18 cellular contexts compared by ENCODE assay signal in genomic region chr7:27146491-27147210, GRCh38. TPM values are rescaled to one million over a fixed set of nuclear protein-coding genes. Genes with fewer than 3 reads are reported as not detected.
DNase-seq lines count a peak whose midpoint lies in the region; ATAC-seq, FAIRE-seq and TF ChIP-seq lines count a peak whose summit lies in the region.
"Had no signal": no experiment of that assay in that cellular context is flagged by ENCODE, and none has a peak within 500 bp of the region (broad histone marks: within the 10 kb centered on the region; RNA-seq: fewer than 3 reads in every experiment).

No MANE protein-coding gene starts in this region.

- no peak overlapping the region for H2BK5ac ChIP-seq in H9 (ENCODE audit: insufficient read length, low read length)

- H3K27ac ChIP-seq in kidney (ENCODE audit: low read depth in 2 of 2, low read length in 2 of 2) (peak overlapping the region; percentile 97 to 98), rectal smooth muscle tissue (ENCODE audit: low read depth, low read length) (peak overlapping the region; percentile 87), H9 (ENCODE audit: insufficient read length, low read depth, low read length) (no peak overlapping the region)
- H3K27ac ChIP-seq: left ventricle myocardium inferior had no signal

- H3K4me1 ChIP-seq in Caco-2 = peaks cover 26% of the 10 kb centered on the region
- peaks cover 10 to 16% of the 10 kb centered on the region in 2 donors for H3K4me1 ChIP-seq in kidney (ENCODE audit: control insufficient read depth in 1 of 2, insufficient read depth in 1 of 2, low read depth in 1 of 2, low read length in 2 of 2)
- peaks cover 14% of the 10 kb centered on the region for H3K4me1 ChIP-seq in rectal smooth muscle tissue (ENCODE audit: control insufficient read depth, insufficient read depth, low read length)
- H3K4me1 ChIP-seq in H9 (ENCODE audit: insufficient read depth, low read length) = no peaks in the 10 kb centered on the region

- intact Hi-C loops in Caco-2 (cut with micrococcal nuclease; ENCODE audit: unreplicated experiment) (no loop called here), activated B cell treated with CpG ODN at 0.5 μM for 24 hours (cut with micrococcal nuclease) (no loop called here), kidney (cut with DNase I) (no loop called here)

- no peak overlapping the region for H3K4ac ChIP-seq in H9 (ENCODE audit: low read depth, low read length)

- H2AK5ac ChIP-seq in H9 (ENCODE audit: insufficient read length, low read length) = no peak overlapping the region

- H3K9ac ChIP-seq in kidney (ENCODE audit: low read length in 2 of 2) (peak overlapping the region in 1 of 2 donors; percentile 73), rectal smooth muscle tissue (ENCODE audit: low read length) (peak overlapping the region; percentile 64), H9 (ENCODE audit: extremely low read depth, insufficient read length, low read length) (no peak overlapping the region)

- H2BK20ac ChIP-seq in H9 (ENCODE audit: low read depth, low read length, poor library complexity, severe bottlenecking) = no peak overlapping the region

- no TSS peak for BruUV-seq in Caco-2 (replicated peaks; lab: Mats Ljungman, UMichigan)

- no peak overlapping the region for H3K18ac ChIP-seq in H9 (ENCODE audit: insufficient read length, low read depth, low read length)

- DNase-seq in Caco-2 (peak in 1 of 2 experiments; percentile 33), activated B cell treated with CpG ODN at 0.5 μM for 24 hours (no peak), kidney (peak; percentile 41), HUDEP-2 (lab: John Stamatoyannopoulos, UW; ENCODE audit: unreplicated experiment in 76 of 76) (no peak), foreskin melanocyte (no peak), H9 (no peak)
- DNase-seq: activated CD4-positive, alpha-beta T cell treated with anti-CD3 and anti-CD28 coated beads, Interleukin-2, amount 50 U/mL, for 1 hour; DMS 273 treated with DMSO at 0.1 percent for 48 hours; left ventricle myocardium inferior; NCI-H1092 treated with DMSO at 0.1 percent for 48 hours; NCI-H524; nucleus accumbens had no signal

- peaks cover 14% of the 10 kb centered on the region for H3K23me2 ChIP-seq in H9 (ENCODE audit: insufficient read length, low read depth, low read length, poor library complexity, severe bottlenecking)

- H3K4me3 Mint-ChIP-seq in Caco-2 (ENCODE audit: unreplicated experiment) (peak overlapping the region; percentile 73), activated B cell treated with CpG ODN at 0.5 μM for 24 hours (peak overlapping the region; percentile 52), H9 (no peak overlapping the region)
- H3K4me3 Mint-ChIP-seq: activated T-helper 17 cell treated with anti-CD3 and anti-CD28 coated beads, Interleukin-2, amount 50 U/mL, for 72 hours had no signal

- H3K4me2 ChIP-seq in H9 (ENCODE audit: insufficient read depth, insufficient read length, low read length) = no peak overlapping the region

- no peak overlapping the region for H3K23ac ChIP-seq in H9 (ENCODE audit: insufficient read length, low read depth, low read length)

- H3K27ac Mint-ChIP-seq in Caco-2 (ENCODE audit: unreplicated experiment) (peak overlapping the region; percentile 1), activated B cell treated with CpG ODN at 0.5 μM for 24 hours (no peak overlapping the region), H9 (no peak overlapping the region)
- H3K27ac Mint-ChIP-seq: activated T-helper 17 cell treated with anti-CD3 and anti-CD28 coated beads, Interleukin-2, amount 50 U/mL, for 72 hours had no signal

- no peak for ATAC-seq in activated B cell treated with CpG ODN at 0.5 μM for 24 hours (ENCODE audit: low read depth)
- no peak for ATAC-seq in GM21723 (IDR thresholded peaks at IDR 0.05; ENCODE audit: unreplicated experiment)
- ATAC-seq: activated T-helper 17 cell treated with anti-CD3 and anti-CD28 coated beads, Interleukin-2, amount 50 U/mL, for 72 hours; heart left ventricle had no signal

- no peaks in the 10 kb centered on the region for H3K9me3 Mint-ChIP-seq in Caco-2 (ENCODE audit: unreplicated experiment)
- no peaks in the 10 kb centered on the region for H3K9me3 Mint-ChIP-seq in activated B cell treated with CpG ODN at 0.5 μM for 24 hours
- peaks cover 21 to 25% of the 10 kb centered on the region in 2 experiments for H3K9me3 Mint-ChIP-seq in H9
- H3K9me3 Mint-ChIP-seq: activated T-helper 17 cell treated with anti-CD3 and anti-CD28 coated beads, Interleukin-2, amount 50 U/mL, for 72 hours had no signal

- H3K14ac ChIP-seq in H9 (ENCODE audit: insufficient read depth, low read length) = no peak overlapping the region

- FAIRE-seq in kidney (lab: Jason Lieb, UNC) = no peak

- no peak overlapping the region for H4K91ac ChIP-seq in H9 (ENCODE audit: insufficient read length, low read depth, low read length)

- H3K36me3 ChIP-seq in Caco-2 (ENCODE audit: control insufficient read depth, insufficient read depth, low read length) = no peaks in the 10 kb centered on the region; the same call in 1 of the 2 replicates
- peaks cover 0 to 2% of the 10 kb centered on the region in 2 donors for H3K36me3 ChIP-seq in kidney (ENCODE audit: control insufficient read depth in 1 of 2, insufficient read depth in 2 of 2, low read length in 2 of 2)
- peaks cover 12% of the 10 kb centered on the region for H3K36me3 ChIP-seq in rectal smooth muscle tissue (ENCODE audit: control insufficient read depth, insufficient read depth, low read length)
- H3K36me3 ChIP-seq: heart left ventricle, left ventricle myocardium inferior had no signal

- peaks cover 16% of the 10 kb centered on the region for H3K36me3 Mint-ChIP-seq in Caco-2 (ENCODE audit: insufficient read depth, unreplicated experiment)
- H3K36me3 Mint-ChIP-seq in activated B cell treated with CpG ODN at 0.5 μM for 24 hours (ENCODE audit: low read depth) = no peaks in the 10 kb centered on the region
- H3K36me3 Mint-ChIP-seq in H9 (ENCODE audit: insufficient read depth in 1 of 3, low read depth in 3 of 3) = no peaks in the 10 kb centered on the region; a peak in 3 of 7 replicates

- no peak overlapping the region for H3K56ac ChIP-seq in H9 (ENCODE audit: insufficient read length, low read depth, low read length)

- H4K8ac ChIP-seq in H9 (replicated peaks; ENCODE audit: insufficient read length, low read depth, low read length) = no peak overlapping the region

- CTCF ChIA-PET in Caco-2 (lab: Charles Lee) (interaction anchor here (0.5 to 1.1 kb wide), 2 partner anchors 14 to 37 kb away, joined by 4 to 9 read pairs; no protein-coding TSS in a partner anchor), activated B cell treated with CpG ODN at 0.5 μM for 24 hours (lab: Charles Lee) (no interaction called here)

- no peaks in the 10 kb centered on the region for H3K79me1 ChIP-seq in H9 (ENCODE audit: insufficient read depth, low read depth, low read length, poor library complexity, severe bottlenecking)

- H3K79me2 ChIP-seq in H9 (ENCODE audit: insufficient read depth, low read length) = no peaks in the 10 kb centered on the region

- H2BK15ac ChIP-seq in H9 (ENCODE audit: low read depth, low read length) = no peak overlapping the region; the same call in 1 of the 2 replicates

- no peak overlapping the region for H2AFZ ChIP-seq in H9 (ENCODE audit: low read length)

- POLR2A ChIA-PET in Caco-2 (lab: Charles Lee) = no interaction called here
- POLR2A ChIA-PET in activated B cell treated with CpG ODN at 0.5 μM for 24 hours (lab: Charles Lee) = no interaction called here

- H2BK12ac ChIP-seq in H9 (ENCODE audit: insufficient read length, low read depth, low read length) = no peak overlapping the region

- no peaks in the 10 kb centered on the region for H3K9me3 ChIP-seq in Caco-2
- no peaks in the 10 kb centered on the region for H3K9me3 ChIP-seq in kidney (ENCODE audit: control insufficient read depth in 1 of 2, low read length in 2 of 2)
- no peaks in the 10 kb centered on the region for H3K9me3 ChIP-seq in H9 (ENCODE audit: control insufficient read depth, low read depth, low read length)
- H3K9me3 ChIP-seq: heart left ventricle, left ventricle myocardium inferior, vagina had no signal

- H3T11ph ChIP-seq in H9 (ENCODE audit: low read length) = no peak overlapping the region

- no peaks in the 10 kb centered on the region for H3K27me3 ChIP-seq in Caco-2 (replicated peaks; ENCODE audit: control insufficient read depth, insufficient read depth, low read length)
- H3K27me3 ChIP-seq in rectal smooth muscle tissue (ENCODE audit: control insufficient read depth, insufficient read depth, low read length) = peaks cover under 1% of the 10 kb centered on the region
- H3K27me3 ChIP-seq in H9 (ENCODE audit: insufficient read depth, low read length) = peaks cover 94% of the 10 kb centered on the region
- H3K27me3 ChIP-seq: vagina had no signal

- no peak overlapping the region for H4K5ac ChIP-seq in H9 (ENCODE audit: insufficient read length, low read depth, low read length)

- no peaks in the 10 kb centered on the region for H3K27me3 Mint-ChIP-seq in Caco-2 (ENCODE audit: insufficient read depth, unreplicated experiment)
- H3K27me3 Mint-ChIP-seq in activated B cell treated with CpG ODN at 0.5 μM for 24 hours = peaks cover 57% of the 10 kb centered on the region
- H3K27me3 Mint-ChIP-seq in H9 (ENCODE audit: low read depth) = peaks cover 100% of the 10 kb centered on the region

- no CpG with 5 or more reads among the region's 5 CpGs for WGBS in H9 (ENCODE audit: extremely low coverage, insufficient read length, low lambda C conversion rate)

- H4K20me1 ChIP-seq in H9 (ENCODE audit: control insufficient read depth, insufficient read depth, insufficient read length) = no peaks in the 10 kb centered on the region

- TF ChIP-seq CTCF in Caco-2 (IDR thresholded peaks at IDR 0.05; ENCODE audit: insufficient read depth in 1 of 2, low read depth in 1 of 2, low read length in 1 of 2, severe bottlenecking in 1 of 2, unreplicated experiment in 1 of 2) (no peak), activated B cell treated with CpG ODN at 0.5 μM for 24 hours (IDR thresholded peaks at IDR 0.05) (no peak), kidney (IDR thresholded peaks at IDR 0.05; ENCODE audit: borderline replicate concordance, extremely low read depth, insufficient read depth) (no peak), H9 (conservative IDR thresholded peaks at IDR 0.05) (no peak)

- H3K4me3 ChIP-seq in Caco-2 (ENCODE audit: low read depth, low read length) = peak overlapping the region; percentile 46; the same call in 1 of the 2 replicates
- H3K4me3 ChIP-seq in kidney (ENCODE audit: low read length in 2 of 2) = peak overlapping the region; percentile 49 to 83
- H3K4me3 ChIP-seq in rectal smooth muscle tissue (ENCODE audit: low read length) = peak overlapping the region; percentile 75

- H2BK120ac ChIP-seq in H9 (ENCODE audit: low read depth, low read length, poor library complexity, severe bottlenecking) = no peak overlapping the region

- H3K4me1 Mint-ChIP-seq in Caco-2 (ENCODE audit: low read depth, unreplicated experiment) (no peaks in the 10 kb centered on the region), activated B cell treated with CpG ODN at 0.5 μM for 24 hours (peaks cover 32% of the 10 kb centered on the region), H9 (peaks cover 15 to 34% of the 10 kb centered on the region in 2 experiments)

RNA-seq across cellular contexts. Expression of gene HOXA6, which starts 0.9 kb away (rescaled TPM):
- total RNA-seq in Caco-2 (2022) (5.6 and 8.1 TPM in 2 replicates), activated B cell treated with CpG ODN at 0.5 μM for 24 hours (not detected in 2 replicates), kidney (22.0 TPM), H9 (2021) (not detected in 2 replicates)
- 1.1 TPM for polyA plus RNA-seq in kidney (ENCODE audit: insufficient read depth, low read depth, low replicate concordance)
- total RNA-seq: activated T-helper 17 cell treated with anti-CD3 and anti-CD28 coated beads, Interleukin-2, amount 50 U/mL, for 72 hours; heart left ventricle; left ventricle myocardium inferior; T-helper 2 cell treated with Interferon-gamma antibody and Interleukin-4, amounts not matched to agents 100 ng/mL and 5 ng/mL, for 36 hours had no signal
- polyA plus RNA-seq: heart left ventricle had no signal

RNA-seq across cellular contexts. Expression of gene HOXA5, which starts 3.2 kb away (rescaled TPM):
- total RNA-seq in Caco-2 (2022) (4.3 and 4.9 TPM in 2 replicates), activated B cell treated with CpG ODN at 0.5 μM for 24 hours (not detected in 2 replicates), kidney (38.0 TPM), H9 (2021) (not detected in 2 replicates)
- polyA plus RNA-seq in kidney (ENCODE audit: insufficient read depth, low read depth, low replicate concordance) = 19.4 TPM
- total RNA-seq: activated T-helper 17 cell treated with anti-CD3 and anti-CD28 coated beads, Interleukin-2, amount 50 U/mL, for 72 hours; left ventricle myocardium inferior; T-helper 2 cell treated with Interferon-gamma antibody and Interleukin-4, amounts not matched to agents 100 ng/mL and 5 ng/mL, for 36 hours had no signal

RNA-seq across cellular contexts. Expression of gene HOXA3, which starts 5.7 kb away (rescaled TPM):
- total RNA-seq in Caco-2 (2022) (19.9 and 22.6 TPM in 2 replicates), activated B cell treated with CpG ODN at 0.5 μM for 24 hours (not detected in 2 replicates), kidney (21.2 TPM), H9 (2021) (not detected in 2 replicates)
- 6.3 TPM for polyA plus RNA-seq in kidney (ENCODE audit: insufficient read depth, low read depth, low replicate concordance)
- total RNA-seq: activated T-helper 17 cell treated with anti-CD3 and anti-CD28 coated beads, Interleukin-2, amount 50 U/mL, for 72 hours; left ventricle myocardium inferior; T-helper 2 cell treated with Interferon-gamma antibody and Interleukin-4, amounts not matched to agents 100 ng/mL and 5 ng/mL, for 36 hours had no signal

RNA-seq across cellular contexts. Expression of gene HOXA7, which starts 9.8 kb away (rescaled TPM):
- total RNA-seq in Caco-2 (2022) (19.7 and 19.9 TPM in 2 replicates), activated B cell treated with CpG ODN at 0.5 μM for 24 hours (not detected in 2 replicates), kidney (31.3 TPM), H9 (2021) (not detected in 2 replicates)
- 23.8 TPM for polyA plus RNA-seq in kidney (ENCODE audit: insufficient read depth, low read depth, low replicate concordance)
- total RNA-seq: activated T-helper 17 cell treated with anti-CD3 and anti-CD28 coated beads, Interleukin-2, amount 50 U/mL, for 72 hours; T-helper 2 cell treated with Interferon-gamma antibody and Interleukin-4, amounts not matched to agents 100 ng/mL and 5 ng/mL, for 36 hours had no signal
- polyA plus RNA-seq: heart left ventricle had no signal

RNA-seq across cellular contexts. Expression of gene HOXA4, which starts 16.1 kb away (rescaled TPM):
- total RNA-seq in Caco-2 (2022) (4.8 and 5.5 TPM in 2 replicates), activated B cell treated with CpG ODN at 0.5 μM for 24 hours (0.17 and 0.40 TPM in 2 replicates), kidney (11.2 TPM), H9 (2021) (not detected in 2 replicates)
- polyA plus RNA-seq in kidney (ENCODE audit: insufficient read depth, low read depth, low replicate concordance) = 13.0 TPM
- total RNA-seq: left ventricle myocardium inferior had no signal

Comparison
In these comparisons a context has a peak if more than half of its experiments do, and no peak if none do; other contexts are left out.
1. H3K4me3 Mint-ChIP-seq: peak in Caco-2 (single experiment) and activated B cell treated with CpG ODN at 0.5 μM for 24 hours (single experiment); none in H9 (0 of 2).
2. RNA of gene HOXA3, which starts 5.7 kb away (total RNA-seq): 19.9 to 22.6 TPM in Caco-2 and 21.2 TPM in kidney (single experiment); not detected in activated B cell treated with CpG ODN at 0.5 μM for 24 hours and not detected in H9; every median in the first group is over 10 times any median in the second.
3. Peak in every context shown above with its lines, with median percentiles within 50 percentile points of each other: H3K4me3 ChIP-seq.